ENCODE assay signal across 1 cellular context in the genomic region with DNA sequence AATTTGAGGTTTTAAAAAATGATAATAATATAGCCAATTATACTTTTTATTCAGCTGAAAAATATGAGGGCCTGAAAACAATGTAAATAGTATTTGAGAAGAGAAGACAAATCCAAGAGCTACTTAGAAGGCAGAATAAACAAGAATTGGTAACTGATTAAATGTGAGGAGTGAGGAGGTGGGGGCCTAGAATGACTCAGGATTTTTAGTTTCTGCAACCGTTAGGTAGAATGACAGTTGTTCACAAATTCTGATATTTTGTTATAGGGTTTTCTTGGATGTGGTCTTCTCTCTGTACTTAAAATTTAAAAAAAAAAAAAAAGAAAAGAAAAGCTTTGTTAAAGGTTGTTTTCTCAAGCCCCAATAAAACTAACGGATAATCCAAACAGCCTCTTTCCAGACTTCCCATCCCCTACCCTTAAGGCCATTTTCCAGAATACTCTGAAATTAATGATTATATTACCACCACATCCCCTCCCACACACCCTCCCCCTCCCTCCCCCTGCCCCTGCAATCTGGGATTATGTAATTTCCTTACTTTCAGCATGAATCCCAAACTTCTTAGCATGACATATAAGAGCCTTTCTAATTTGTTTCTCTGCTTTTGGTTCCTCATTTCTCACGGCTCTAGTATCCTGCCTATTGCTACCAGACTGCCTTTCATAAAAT.
A peak's percentile ranks its signal among the peaks of the same experiment; 100 is the strongest.
TF ChIP-seq lines count a peak whose summit lies in the region.

No MANE protein-coding gene starts in this region.

TF ChIP-seq in K562, 482 proteins besides CTCF, POLR2A, EP300 and RAD21 (continued from another document):
- TF ChIP-seq, protein P1, sequence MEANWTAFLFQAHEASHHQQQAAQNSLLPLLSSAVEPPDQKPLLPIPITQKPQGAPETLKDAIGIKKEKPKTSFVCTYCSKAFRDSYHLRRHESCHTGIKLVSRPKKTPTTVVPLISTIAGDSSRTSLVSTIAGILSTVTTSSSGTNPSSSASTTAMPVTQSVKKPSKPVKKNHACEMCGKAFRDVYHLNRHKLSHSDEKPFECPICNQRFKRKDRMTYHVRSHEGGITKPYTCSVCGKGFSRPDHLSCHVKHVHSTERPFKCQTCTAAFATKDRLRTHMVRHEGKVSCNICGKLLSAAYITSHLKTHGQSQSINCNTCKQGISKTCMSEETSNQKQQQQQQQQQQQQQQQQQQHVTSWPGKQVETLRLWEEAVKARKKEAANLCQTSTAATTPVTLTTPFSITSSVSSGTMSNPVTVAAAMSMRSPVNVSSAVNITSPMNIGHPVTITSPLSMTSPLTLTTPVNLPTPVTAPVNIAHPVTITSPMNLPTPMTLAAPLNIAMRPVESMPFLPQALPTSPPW (CRISPR knock-in tag; IDR thresholded peaks at IDR 0.05), result peak; percentile 71
- TF ChIP-seq SMARCA4 (IDR thresholded peaks at IDR 0.05) (peak; percentile 50; the same call in 1 of the 2 replicates), PCBP1 (IDR thresholded peaks at IDR 0.05; ENCODE audit: low read depth, low read length, poor library complexity, severe bottlenecking) (no peak), ZNF316 (IDR thresholded peaks at IDR 0.05) (peak; percentile 86), ZNF324 (CRISPR knock-in tag; IDR thresholded peaks at IDR 0.05) (no peak), NBN (IDR thresholded peaks at IDR 0.05; ENCODE audit: low read depth) (no peak), JUND (IDR thresholded peaks at IDR 0.05; ENCODE audit: borderline replicate concordance, low read depth, low read length) (peak; percentile 9; the same call in 1 of the 2 replicates), JUND (tag; IDR thresholded peaks at IDR 0.05; ENCODE audit: borderline replicate concordance, low read depth, low read length) (no peak; the same call in 2 of the 3 replicates), MEIS2 (IDR thresholded peaks at IDR 0.05; ENCODE audit: partially characterized antibody) (peak; percentile 19), MAFG (tag; conservative IDR thresholded peaks at IDR 0.05) (peak; percentile 82), DPF2 (IDR thresholded peaks at IDR 0.05) (0 out of 2 replicates have a peak, but pooled peaks have one; percentile 52), SMARCE1 (IDR thresholded peaks at IDR 0.05) (peak; percentile 38; the same call in 1 of the 2 replicates), MAZ (CRISPR knock-in tag; conservative IDR thresholded peaks at IDR 0.05 in 1 of 2, IDR thresholded peaks at IDR 0.05 in 1 of 2) (peak in 1 of 2 experiments; percentile 58; a peak in 2 of 4 replicates), MAFF (IDR thresholded peaks at IDR 0.05; ENCODE audit: low read length) (peak; percentile 82), C11orf30 (IDR thresholded peaks at IDR 0.05; ENCODE audit: low read depth) (peak; percentile 82), STAG1 (CRISPR knock-in tag; IDR thresholded peaks at IDR 0.05; ENCODE audit: borderline replicate concordance) (no peak), MAFK (IDR thresholded peaks at IDR 0.05; ENCODE audit: low read length) (peak; percentile 75; the same call in 1 of the 2 replicates), NFE2 (IDR thresholded peaks at IDR 0.05; ENCODE audit: low read depth) (peak; percentile 94), NFE2L1 (tag; IDR thresholded peaks at IDR 0.05; ENCODE audit: borderline replicate concordance, low read depth) (peak; percentile 41; the same call in 1 of the 2 replicates)
- TF ChIP-seq, protein P2, sequence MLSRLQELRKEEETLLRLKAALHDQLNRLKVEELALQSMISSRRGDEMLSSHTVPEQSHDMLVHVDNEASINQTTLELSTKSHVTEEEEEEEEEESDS (CRISPR knock-in tag; IDR thresholded peaks at IDR 0.05), result no peak
- TF ChIP-seq, protein P3, sequence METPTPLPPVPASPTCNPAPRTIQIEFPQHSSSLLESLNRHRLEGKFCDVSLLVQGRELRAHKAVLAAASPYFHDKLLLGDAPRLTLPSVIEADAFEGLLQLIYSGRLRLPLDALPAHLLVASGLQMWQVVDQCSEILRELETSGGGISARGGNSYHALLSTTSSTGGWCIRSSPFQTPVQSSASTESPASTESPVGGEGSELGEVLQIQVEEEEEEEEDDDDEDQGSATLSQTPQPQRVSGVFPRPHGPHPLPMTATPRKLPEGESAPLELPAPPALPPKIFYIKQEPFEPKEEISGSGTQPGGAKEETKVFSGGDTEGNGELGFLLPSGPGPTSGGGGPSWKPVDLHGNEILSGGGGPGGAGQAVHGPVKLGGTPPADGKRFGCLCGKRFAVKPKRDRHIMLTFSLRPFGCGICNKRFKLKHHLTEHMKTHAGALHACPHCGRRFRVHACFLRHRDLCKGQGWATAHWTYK (CRISPR knock-in tag; IDR thresholded peaks at IDR 0.05), result no peak
